ENCODE assay signal across 9 cellular contexts in the genomic region with DNA sequence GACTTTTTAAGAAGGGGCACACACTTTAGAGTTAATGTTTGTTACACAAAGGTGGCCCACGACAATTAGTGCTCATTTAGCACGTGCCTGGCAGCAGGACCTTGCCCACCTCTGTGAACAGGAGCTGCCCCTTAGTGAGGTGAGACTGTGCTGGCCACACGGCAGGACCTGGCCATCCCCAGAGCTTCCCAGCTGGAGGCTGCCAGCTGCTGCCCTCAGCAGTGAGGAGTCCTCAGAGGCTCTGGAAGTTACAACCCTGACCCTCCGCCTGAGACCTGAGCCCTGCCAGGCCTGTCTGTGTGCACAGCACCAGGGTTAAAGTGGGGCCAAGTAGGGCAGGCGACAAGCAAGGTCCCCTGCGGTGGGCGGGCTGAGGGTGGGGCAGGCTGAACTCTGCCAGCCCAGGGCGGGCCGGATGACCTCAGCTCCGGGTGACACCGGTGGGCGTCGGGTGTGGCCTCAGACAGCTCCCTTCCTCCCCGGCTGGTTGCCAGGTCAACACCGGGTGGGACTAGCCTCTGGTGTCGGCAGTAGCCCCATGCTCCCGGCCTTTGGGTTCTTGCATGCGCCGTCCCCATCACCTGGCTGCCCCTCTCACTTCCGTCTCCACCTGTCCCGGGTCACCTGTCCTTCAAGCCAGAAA. TPM values are rescaled to one million over a fixed set of nuclear protein-coding genes. Genes with fewer than 3 reads are reported as not detected.
DNase-seq lines count a peak whose midpoint lies in the region; ATAC-seq and TF ChIP-seq lines count a peak whose summit lies in the region.
"Had no signal": no experiment of that assay in that cellular context is flagged by ENCODE, and none has a peak within 500 bp of the region (broad histone marks: within the 10 kb centered on the region; RNA-seq: fewer than 3 reads in every experiment).

No MANE protein-coding gene starts in this region.

- H3K4me1 Mint-ChIP-seq in chondrocyte (ENCODE audit: low read depth), result peaks cover 14% of the 10 kb centered on the region

- peaks cover 0 to 14% of the 10 kb centered on the region in 2 donors for H3K4me1 ChIP-seq in lung (ENCODE audit: control insufficient read depth in 2 of 2, insufficient read depth in 2 of 2, low read length in 2 of 2)

- DNase-seq in ACHN, result peak; percentile 62
- DNase-seq in HFF-Myc (ENCODE audit: extremely low read depth, low read depth), result no peak
- peak; percentile 91 for DNase-seq in chondrocyte (ENCODE audit: low spot score)
- DNase-seq in lung (ENCODE audit: low spot score), result peak; percentile 82
- DNase-seq in NCI-H524 treated with DMSO at 0.1 percent for 48 hours (lab: John Stamatoyannopoulos, UW), result no peak
- DNase-seq in DMS 273 (lab: John Stamatoyannopoulos, UW; ENCODE audit: unreplicated experiment), result no peak
- no peak for DNase-seq in stimulated activated CD4-positive, alpha-beta T cell treated with anti-CD3 and anti-CD28 coated beads, Interleukin-2, amount 100 ng/mL, for 48 hours

- H3K27me3 ChIP-seq in lung (ENCODE audit: control insufficient read depth, insufficient read depth), result no peaks in the 10 kb centered on the region

- peak overlapping the region; percentile 39 for H3K4me3 ChIP-seq in HFF-Myc (replicated peaks; ENCODE audit: low read depth, low read length)
- peak overlapping the region; percentile 6 for H3K4me3 ChIP-seq in lung

- no peaks in the 10 kb centered on the region for H3K9me3 Mint-ChIP-seq in chondrocyte (ENCODE audit: low read depth)

- WGBS in lung, 2 donors, result 15 to 29% methylated on average over 20 to 21 of the region's 21 CpGs

- TF ChIP-seq CTCF in HFF-Myc (IDR thresholded peaks at IDR 0.05; ENCODE audit: low read depth, low read length, missing control alignments), result no peak
- no peak for TF ChIP-seq CTCF in chondrocyte (IDR thresholded peaks at IDR 0.05)
- no peak for TF ChIP-seq CTCF in lung (IDR thresholded peaks at IDR 0.05; ENCODE audit: control extremely low read depth, extremely low read depth)

- H3K27ac ChIP-seq in lung (ENCODE audit: low read depth in 1 of 2, low read length in 1 of 2), result peak overlapping the region; percentile 81
- H3K27ac ChIP-seq: cardiac muscle cell had no signal

- no peaks in the 10 kb centered on the region for H3K9me3 ChIP-seq in lung (ENCODE audit: control insufficient read depth in 2 of 2, insufficient read depth in 1 of 2, low read length in 1 of 2)

- H3K36me3 Mint-ChIP-seq in chondrocyte (ENCODE audit: low read depth), result no peaks in the 10 kb centered on the region

- H3K36me3 ChIP-seq in lung (ENCODE audit: control insufficient read depth in 2 of 2, insufficient read depth in 2 of 2, low read length in 2 of 2), result no peaks in the 10 kb centered on the region
- H3K36me3 ChIP-seq: cardiac muscle cell had no signal

- no peak overlapping the region for H3K4me3 Mint-ChIP-seq in chondrocyte (ENCODE audit: unreplicated experiment)

- no peaks in the 10 kb centered on the region for H3K27me3 Mint-ChIP-seq in chondrocyte (ENCODE audit: low read depth)

- peak overlapping the region; percentile 22 for H3K27ac Mint-ChIP-seq in chondrocyte (ENCODE audit: unreplicated experiment)

- ATAC-seq in lung (ENCODE audit: insufficient read depth, low FRiP score) (peak; percentile 28), HG03159 (IDR thresholded peaks at IDR 0.05; ENCODE audit: unreplicated experiment) (no peak)

- in situ Hi-C loops in ACHN (cut with HindIII; ENCODE audit: low pct_ligation_motif_present, low pct_unique_long_range_greater_than_20kb, low sequenced_read_pairs), result no loop called here

RNA-seq across cellular contexts. Expression of a gene that starts 9.2 kb away (rescaled TPM):
- not detected in 3 replicates for total RNA-seq in chondrocyte
- total RNA-seq in lung, result not detected
- polyA plus RNA-seq in lung, result under 1 TPM in 1 of 2 donors, not detected in 1; 0.08 TPM
- total RNA-seq: cardiac muscle cell had no signal
- polyA plus RNA-seq: cardiac muscle cell had no signal

RNA-seq across cellular contexts. Expression of a gene that starts 17.5 kb away (rescaled TPM):
- 106 to 113 TPM (median 107 TPM) in 3 replicates for total RNA-seq in chondrocyte
- total RNA-seq in lung, result 10 to 100 TPM; 88.5 to 97.9 TPM
- 10 to 100 TPM; 39.3 to 44.6 TPM for polyA plus RNA-seq in lung

RNA-seq across cellular contexts. Expression of a gene that starts 19.7 kb away (rescaled TPM):
- total RNA-seq in chondrocyte (not detected in 3 replicates), lung (1 to 10 TPM; 3.6 to 4.0 TPM)
- 1 to 10 TPM; 3.0 to 4.6 TPM for polyA plus RNA-seq in lung

RNA-seq across cellular contexts. Expression of a gene that starts 48.4 kb away (rescaled TPM):
- total RNA-seq in chondrocyte, result 1.9 to 16.7 TPM (median 13.3 TPM) in 3 replicates
- 100 to 1,000 TPM in 1 of 2 donors, 10 to 100 TPM in 1; 65.6 to 192 TPM for total RNA-seq in lung
- 100 to 1,000 TPM; 260 to 519 TPM for polyA plus RNA-seq in lung

Comparison
In these comparisons a context has a peak if more than half of its experiments do, and no peak if none do; other contexts are left out.
1. DNase-seq: peak in ACHN (single experiment), chondrocyte (single experiment) and lung (single experiment); none in HFF-Myc (single experiment), NCI-H524 treated with DMSO at 0.1 percent for 48 hours (single experiment), DMS 273 (single experiment) and stimulated activated CD4-positive, alpha-beta T cell treated with anti-CD3 and anti-CD28 coated beads, Interleukin-2, amount 100 ng/mL, for 48 hours (0 of 2).